In the genomic region with DNA sequence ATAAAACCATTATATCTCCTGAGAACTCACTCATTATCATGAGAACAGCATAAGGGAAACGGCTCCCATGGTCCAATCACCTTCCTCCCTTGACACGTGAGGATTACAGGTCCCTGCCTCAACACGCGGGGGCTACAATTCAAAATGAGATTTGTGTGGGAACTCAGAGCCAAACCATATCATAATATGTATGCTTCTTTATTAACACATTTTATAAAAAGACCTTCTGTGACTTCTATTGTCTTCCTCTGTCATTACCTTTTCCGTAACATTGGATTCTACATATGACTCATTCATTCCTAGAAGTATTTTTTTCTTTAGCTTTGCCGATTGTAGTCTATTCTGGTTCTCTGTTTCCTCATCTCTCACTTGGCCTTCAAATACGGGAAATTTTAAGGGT, we compare ENCODE assay signal across 37 cellular contexts.
A peak's percentile ranks its signal among the peaks of the same experiment; 100 is the strongest.
DNase-seq lines count a peak whose midpoint lies in the region; ATAC-seq, FAIRE-seq and TF ChIP-seq lines count a peak whose summit lies in the region.
"Had no signal": no experiment of that assay in that cellular context is flagged by ENCODE, and none has a peak within 500 bp of the region (broad histone marks: within the 10 kb centered on the region; RNA-seq: fewer than 3 reads in every experiment).

No MANE protein-coding gene starts in this region.

- H3K4me3 Mint-ChIP-seq in GM23338, result no peak overlapping the region
- H3K4me3 Mint-ChIP-seq: B cell; CD14-positive monocyte; CD4-positive, alpha-beta memory T cell; CD4-positive, alpha-beta T cell; CD4-positive, CD25-positive, alpha-beta regulatory T cell; CD8-positive, alpha-beta memory T cell; CD8-positive, alpha-beta T cell had no signal

- H3K27me3 ChIP-seq in GM23338 (ENCODE audit: insufficient read depth), result no peaks in the 10 kb centered on the region
- H3K27me3 ChIP-seq in Loucy (ENCODE audit: insufficient read depth, low read length, poor library complexity, severe bottlenecking), result no peaks in the 10 kb centered on the region
- H3K27me3 ChIP-seq: BE2C; BLaER1; BLaER1 treated with 17β-estradiol and CSF1 and Interleukin-3, amounts not matched to agents 10 nM and 100 nM had no signal

- peak overlapping the region; percentile 80; the same call in 1 of the 2 replicates for H2AFZ ChIP-seq in GM23338
- H2AFZ ChIP-seq in Loucy (ENCODE audit: low read length), result peak overlapping the region; percentile 66; the same call in 1 of the 2 replicates

- H3K9me3 Mint-ChIP-seq in GM23338, result no peaks in the 10 kb centered on the region

- no peaks in the 10 kb centered on the region for H3K36me3 Mint-ChIP-seq in GM23338 (ENCODE audit: low read depth)
- H3K36me3 Mint-ChIP-seq: CD14-positive monocyte; CD4-positive, alpha-beta memory T cell; CD4-positive, CD25-positive, alpha-beta regulatory T cell; CD8-positive, alpha-beta memory T cell; CD8-positive, alpha-beta T cell had no signal

- no peak overlapping the region for H3K27ac ChIP-seq in GM23338 (ENCODE audit: low read depth)
- H3K27ac ChIP-seq: 22Rv1; A549; BLaER1; BLaER1 treated with 17β-estradiol and CSF1 and Interleukin-3, amounts not matched to agents 10 nM and 100 nM; C4-2B had no signal

- H3K9me3 ChIP-seq in Loucy (ENCODE audit: insufficient read depth, low read depth, low read length), result no peaks in the 10 kb centered on the region
- H3K9me3 ChIP-seq: A549; BE2C; BLaER1; BLaER1 treated with 17β-estradiol and CSF1 and Interleukin-3, amounts not matched to agents 10 nM and 100 nM; Caco-2 had no signal

- ATAC-seq in GM23338, result no peak
- ATAC-seq: A549; CD8-positive, alpha-beta T cell had no signal

- no peak for FAIRE-seq in frontal cortex (lab: Jason Lieb, UNC)
- FAIRE-seq: A204.1, A549, D721Med had no signal

- no peaks in the 10 kb centered on the region for H3K79me2 ChIP-seq in GM23338 (replicated peaks; ENCODE audit: insufficient read depth)
- H3K79me2 ChIP-seq in Loucy (ENCODE audit: insufficient read depth, low read length), result no peaks in the 10 kb centered on the region

- H4K20me1 ChIP-seq in GM23338 (replicated peaks; ENCODE audit: insufficient read depth) (no peaks in the 10 kb centered on the region), Loucy (ENCODE audit: insufficient read depth, low read length, poor library complexity, severe bottlenecking) (no peaks in the 10 kb centered on the region)
- H4K20me1 ChIP-seq: BLaER1; BLaER1 treated with 17β-estradiol and CSF1 and Interleukin-3, amounts not matched to agents 10 nM and 100 nM had no signal

- H3F3A ChIP-seq in GM23338 (replicated peaks; ENCODE audit: low read depth) (no peaks in the 10 kb centered on the region), Loucy (ENCODE audit: low read depth) (no peaks in the 10 kb centered on the region)

- H3K4me1 Mint-ChIP-seq in GM23338, result no peaks in the 10 kb centered on the region
- H3K4me1 Mint-ChIP-seq: B cell; CD14-positive monocyte; CD4-positive, alpha-beta memory T cell; CD4-positive, CD25-positive, alpha-beta regulatory T cell; CD8-positive, alpha-beta memory T cell had no signal

- H3K36me3 ChIP-seq in GM23338 (ENCODE audit: insufficient read depth) (no peaks in the 10 kb centered on the region), Loucy (ENCODE audit: insufficient read depth, low read length) (no peaks in the 10 kb centered on the region)
- H3K36me3 ChIP-seq: BE2C; BLaER1; BLaER1 treated with 17β-estradiol and CSF1 and Interleukin-3, amounts not matched to agents 10 nM and 100 nM had no signal

- H3K4me3 ChIP-seq in GM23338 (no peak overlapping the region), Loucy (ENCODE audit: low read length, poor library complexity, severe bottlenecking) (no peak overlapping the region)
- H3K4me3 ChIP-seq: A549; BLaER1; BLaER1 treated with 17β-estradiol and CSF1 and Interleukin-3, amounts not matched to agents 10 nM and 100 nM had no signal

- H3K9ac ChIP-seq in Loucy (ENCODE audit: low read depth, low read length, poor library complexity, severe bottlenecking), result no peak overlapping the region
- H3K9ac ChIP-seq: BLaER1; BLaER1 treated with 17β-estradiol and CSF1 and Interleukin-3, amounts not matched to agents 10 nM and 100 nM had no signal

- H3K4me1 ChIP-seq in GM23338 (ENCODE audit: insufficient read depth) (no peaks in the 10 kb centered on the region), Loucy (ENCODE audit: insufficient read depth, low read length, poor library complexity, severe bottlenecking) (peaks cover 39% of the 10 kb centered on the region)
- H3K4me1 ChIP-seq: A549; BE2C; BLaER1; BLaER1 treated with 17β-estradiol and CSF1 and Interleukin-3, amounts not matched to agents 10 nM and 100 nM; Caco-2 had no signal

- no peak overlapping the region for H3K27ac Mint-ChIP-seq in GM23338
- H3K27ac Mint-ChIP-seq: B cell; CD14-positive monocyte; CD4-positive, alpha-beta memory T cell; CD4-positive, alpha-beta T cell; CD4-positive, CD25-positive, alpha-beta regulatory T cell; CD8-positive, alpha-beta memory T cell; CD8-positive, alpha-beta T cell had no signal

- DNase-seq in GM23338 (ENCODE audit: low spot score) (no peak), dermis blood vessel endothelial cell (peak; percentile 59), dermis microvascular lymphatic vessel endothelial cell (ENCODE audit: low read depth in 2 of 2) (peak; percentile 35 to 81), frontal cortex (ENCODE audit: low spot score in 2 of 2) (no peak), iPS-NIHi7 (ENCODE audit: extremely low spot score) (no peak), GM10248 (ENCODE audit: extremely low spot score) (no peak)
- no peak for DNase-seq in stimulated activated CD4-positive, alpha-beta T cell treated with anti-CD3 and anti-CD28 coated beads, Interleukin-4, amount 100 ng/mL, for 24 hours
- DNase-seq: 8988T; ACHN; AML-193; BE2C; C1 segment of cervical spinal cord; Caco-2; Calu3; CD4-positive, alpha-beta memory T cell; CD4-positive, alpha-beta T cell; CD4-positive, CD25-positive, alpha-beta regulatory T cell; CD8-positive, alpha-beta memory T cell; CD8-positive, alpha-beta T cell; COR-L47; DMS 273 treated with DMSO at 0.1 percent for 48 hours; DMS153; DMS53; DMS79; DMS79 treated with DMSO at 0.1 percent for 48 hours; DND-41; EL had no signal

- H3K4me2 ChIP-seq in GM23338, result no peak overlapping the region
- no peak overlapping the region for H3K4me2 ChIP-seq in Loucy (ENCODE audit: low read depth, low read length, poor library complexity, severe bottlenecking)
- H3K4me2 ChIP-seq: A549; BLaER1; BLaER1 treated with 17β-estradiol and CSF1 and Interleukin-3, amounts not matched to agents 10 nM and 100 nM had no signal

- CTCF ChIA-PET in GM10248 (lab: Yijun Ruan, JAX), result no interaction called here

- no peaks in the 10 kb centered on the region for H3K27me3 Mint-ChIP-seq in GM23338 (ENCODE audit: insufficient read depth, low read depth, poor library complexity)
- H3K27me3 Mint-ChIP-seq: B cell; CD4-positive, alpha-beta memory T cell; CD4-positive, alpha-beta T cell; CD4-positive, CD25-positive, alpha-beta regulatory T cell; CD8-positive, alpha-beta memory T cell had no signal

- H3K9me2 ChIP-seq in GM23338 (ENCODE audit: insufficient read depth) (0 out of 2 replicates have a peak, but pooled peaks cover 5% of the 10 kb centered on the region), Loucy (replicated peaks; ENCODE audit: low read depth, low read length) (no peaks in the 10 kb centered on the region)

- POLR2A ChIA-PET in GM10248 (lab: Yijun Ruan, JAX), result no interaction called here

- TF ChIP-seq CTCF in GM23338 (conservative IDR thresholded peaks at IDR 0.05; ENCODE audit: low read depth in 2 of 2), result no peak
- TF ChIP-seq CTCF in Loucy (conservative IDR thresholded peaks at IDR 0.05; ENCODE audit: low read length), result no peak
- no peak for TF ChIP-seq CTCF in GM10248 (IDR thresholded peaks at IDR 0.05; ENCODE audit: control extremely low read depth, extremely low read depth, low read depth, missing control alignments)

TF ChIP-seq in GM23338, 12 proteins besides CTCF, POLR2A, EP300 and RAD21 (continues in another document):
- TF ChIP-seq POLR2AphosphoS5 (IDR thresholded peaks at IDR 0.05; ENCODE audit: low read depth), result no peak
- no peak for TF ChIP-seq JUNB (IDR thresholded peaks at IDR 0.05; ENCODE audit: unreplicated experiment)
- TF ChIP-seq REST (IDR thresholded peaks at IDR 0.05; ENCODE audit: unreplicated experiment), result no peak
- no peak for TF ChIP-seq NANOG (IDR thresholded peaks at IDR 0.05; ENCODE audit: borderline replicate concordance)
- TF ChIP-seq CREB1 (CRISPR knock-in tag; IDR thresholded peaks at IDR 0.05; ENCODE audit: low read depth), result no peak
- TF ChIP-seq, protein P1, sequence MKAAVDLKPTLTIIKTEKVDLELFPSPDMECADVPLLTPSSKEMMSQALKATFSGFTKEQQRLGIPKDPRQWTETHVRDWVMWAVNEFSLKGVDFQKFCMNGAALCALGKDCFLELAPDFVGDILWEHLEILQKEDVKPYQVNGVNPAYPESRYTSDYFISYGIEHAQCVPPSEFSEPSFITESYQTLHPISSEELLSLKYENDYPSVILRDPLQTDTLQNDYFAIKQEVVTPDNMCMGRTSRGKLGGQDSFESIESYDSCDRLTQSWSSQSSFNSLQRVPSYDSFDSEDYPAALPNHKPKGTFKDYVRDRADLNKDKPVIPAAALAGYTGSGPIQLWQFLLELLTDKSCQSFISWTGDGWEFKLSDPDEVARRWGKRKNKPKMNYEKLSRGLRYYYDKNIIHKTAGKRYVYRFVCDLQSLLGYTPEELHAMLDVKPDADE (IDR thresholded peaks at IDR 0.05), result no peak

Comparison
In these comparisons a context has a peak if more than half of its experiments do, and no peak if none do; other contexts are left out.
1. DNase-seq: peak in dermis blood vessel endothelial cell (single experiment) and dermis microvascular lymphatic vessel endothelial cell (2 of 2); none in GM23338 (single experiment), frontal cortex (0 of 2), stimulated activated CD4-positive, alpha-beta T cell treated with anti-CD3 and anti-CD28 coated beads, Interleukin-4, amount 100 ng/mL, for 24 hours (single experiment), iPS-NIHi7 (single experiment) and GM10248 (single experiment).